Comparison of ENCODE assay signal across 8 cellular contexts in the genomic region with DNA sequence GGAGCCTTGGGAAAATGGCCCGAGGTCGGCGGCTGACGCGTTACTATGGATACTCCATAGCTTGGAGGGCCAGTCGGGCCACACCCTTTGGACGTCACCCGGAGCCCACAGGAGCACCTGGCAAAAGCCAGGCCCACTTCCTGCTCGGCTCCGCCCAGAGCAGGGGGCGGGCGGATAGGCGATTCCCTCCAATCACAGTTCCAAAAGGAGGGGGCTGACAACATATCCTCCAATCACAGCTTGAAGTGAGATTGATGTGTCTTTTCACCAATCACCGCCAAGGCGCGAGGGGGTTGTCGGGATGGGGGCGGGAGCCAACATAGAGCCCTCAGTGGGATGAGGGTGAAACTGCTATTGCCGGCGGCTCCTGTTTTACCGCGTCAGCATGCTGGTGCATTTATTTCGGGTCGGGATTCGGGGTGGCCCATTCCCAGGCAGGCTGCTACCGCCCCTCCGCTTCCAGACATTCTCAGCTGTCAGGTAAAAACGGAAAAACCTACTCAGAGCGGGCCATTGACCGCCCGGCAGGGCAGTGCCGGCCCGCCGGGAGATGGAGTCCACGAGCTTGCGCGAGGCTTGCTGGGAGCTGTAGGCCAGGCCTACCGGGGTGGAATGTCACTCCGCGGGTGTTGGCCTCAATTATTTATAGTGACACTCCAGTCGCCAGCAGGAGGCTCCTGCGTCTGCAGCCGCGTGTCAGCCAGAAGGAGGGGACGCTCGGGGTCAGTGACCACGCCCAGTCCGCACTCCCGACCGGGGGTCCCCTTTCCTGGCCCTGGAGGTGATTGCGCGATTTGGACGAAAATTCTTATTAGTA. TPM values are rescaled to one million over a fixed set of nuclear protein-coding genes. Genes with fewer than 3 reads are reported as not detected.
DNase-seq lines count a peak whose midpoint lies in the region; ATAC-seq and TF ChIP-seq lines count a peak whose summit lies in the region.

A gene (plus strand): TSS at position 320 of the 817 bp plus-strand sequence. CDS start 66 bp downstream, at position 386.

- ATAC-seq in GM21576 (IDR thresholded peaks at IDR 0.05; ENCODE audit: unreplicated experiment): peak; percentile 97

- peak; percentile 38; the same call in 1 of the 2 replicates for TF ChIP-seq RAD21 in Ishikawa (IDR thresholded peaks at IDR 0.05; ENCODE audit: low read depth)

- H3K9me3 ChIP-seq in mononuclear cell (ENCODE audit: low read depth, low read length): no peaks in the 10 kb centered on the region

- no peaks in the 10 kb centered on the region for H3K27me3 ChIP-seq in mononuclear cell (ENCODE audit: insufficient read depth, low read length)

- H3K4me1 ChIP-seq in mononuclear cell (ENCODE audit: insufficient read depth, low read length): peaks cover 18% of the 10 kb centered on the region

- DNase-seq in DMS53 (lab: John Stamatoyannopoulos, UW) (peak; percentile 100), OCI-M2 (lab: John Stamatoyannopoulos, UW; ENCODE audit: unreplicated experiment) (peak; percentile 98), activated T-cell treated with anti-CD3 and anti-CD28 coated beads for 4 hours (peak; percentile 98), epidermal melanocyte (ENCODE audit: insufficient read length, low spot score) (peak; percentile 100)
- DNase-seq in stimulated activated CD8-positive, alpha-beta memory T cell treated with anti-CD3 and anti-CD28 coated beads, Interleukin-4, amount 100 ng/mL, for 1 hour (ENCODE audit: low read depth in 2 of 2, low spot score in 1 of 2): peak; percentile 94 to 95

- peak within 1 kb of the TSS; percentile 65 for H3K4me3 ChIP-seq in mononuclear cell (ENCODE audit: low read length)

- no peak for TF ChIP-seq EP300 in Ishikawa (IDR thresholded peaks at IDR 0.05; ENCODE audit: borderline replicate concordance)

TF ChIP-seq in Ishikawa, 13 proteins besides CTCF, POLR2A, EP300 and RAD21:
- TF ChIP-seq, protein P1, sequence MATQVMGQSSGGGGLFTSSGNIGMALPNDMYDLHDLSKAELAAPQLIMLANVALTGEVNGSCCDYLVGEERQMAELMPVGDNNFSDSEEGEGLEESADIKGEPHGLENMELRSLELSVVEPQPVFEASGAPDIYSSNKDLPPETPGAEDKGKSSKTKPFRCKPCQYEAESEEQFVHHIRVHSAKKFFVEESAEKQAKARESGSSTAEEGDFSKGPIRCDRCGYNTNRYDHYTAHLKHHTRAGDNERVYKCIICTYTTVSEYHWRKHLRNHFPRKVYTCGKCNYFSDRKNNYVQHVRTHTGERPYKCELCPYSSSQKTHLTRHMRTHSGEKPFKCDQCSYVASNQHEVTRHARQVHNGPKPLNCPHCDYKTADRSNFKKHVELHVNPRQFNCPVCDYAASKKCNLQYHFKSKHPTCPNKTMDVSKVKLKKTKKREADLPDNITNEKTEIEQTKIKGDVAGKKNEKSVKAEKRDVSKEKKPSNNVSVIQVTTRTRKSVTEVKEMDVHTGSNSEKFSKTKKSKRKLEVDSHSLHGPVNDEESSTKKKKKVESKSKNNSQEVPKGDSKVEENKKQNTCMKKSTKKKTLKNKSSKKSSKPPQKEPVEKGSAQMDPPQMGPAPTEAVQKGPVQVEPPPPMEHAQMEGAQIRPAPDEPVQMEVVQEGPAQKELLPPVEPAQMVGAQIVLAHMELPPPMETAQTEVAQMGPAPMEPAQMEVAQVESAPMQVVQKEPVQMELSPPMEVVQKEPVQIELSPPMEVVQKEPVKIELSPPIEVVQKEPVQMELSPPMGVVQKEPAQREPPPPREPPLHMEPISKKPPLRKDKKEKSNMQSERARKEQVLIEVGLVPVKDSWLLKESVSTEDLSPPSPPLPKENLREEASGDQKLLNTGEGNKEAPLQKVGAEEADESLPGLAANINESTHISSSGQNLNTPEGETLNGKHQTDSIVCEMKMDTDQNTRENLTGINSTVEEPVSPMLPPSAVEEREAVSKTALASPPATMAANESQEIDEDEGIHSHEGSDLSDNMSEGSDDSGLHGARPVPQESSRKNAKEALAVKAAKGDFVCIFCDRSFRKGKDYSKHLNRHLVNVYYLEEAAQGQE (IDR thresholded peaks at IDR 0.05; ENCODE audit: low read depth): no peak
- no peak for TF ChIP-seq EGR1 (IDR thresholded peaks at IDR 0.05)
- TF ChIP-seq, protein P2, sequence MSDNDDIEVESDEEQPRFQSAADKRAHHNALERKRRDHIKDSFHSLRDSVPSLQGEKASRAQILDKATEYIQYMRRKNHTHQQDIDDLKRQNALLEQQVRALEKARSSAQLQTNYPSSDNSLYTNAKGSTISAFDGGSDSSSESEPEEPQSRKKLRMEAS (IDR thresholded peaks at IDR 0.05): peak; percentile 77
- peak; percentile 88 for TF ChIP-seq TEAD4 (IDR thresholded peaks at IDR 0.05)
- TF ChIP-seq, protein P3, sequence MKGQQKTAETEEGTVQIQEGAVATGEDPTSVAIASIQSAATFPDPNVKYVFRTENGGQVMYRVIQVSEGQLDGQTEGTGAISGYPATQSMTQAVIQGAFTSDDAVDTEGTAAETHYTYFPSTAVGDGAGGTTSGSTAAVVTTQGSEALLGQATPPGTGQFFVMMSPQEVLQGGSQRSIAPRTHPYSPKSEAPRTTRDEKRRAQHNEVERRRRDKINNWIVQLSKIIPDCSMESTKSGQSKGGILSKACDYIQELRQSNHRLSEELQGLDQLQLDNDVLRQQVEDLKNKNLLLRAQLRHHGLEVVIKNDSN (IDR thresholded peaks at IDR 0.05): peak; percentile 38; the same call in 1 of the 2 replicates
- peak; percentile 79 for TF ChIP-seq YY1 (IDR thresholded peaks at IDR 0.05; ENCODE audit: low read depth)
- peak; percentile 76 for TF ChIP-seq TCF12 (IDR thresholded peaks at IDR 0.05; ENCODE audit: low read depth)
- TF ChIP-seq FOXM1 (IDR thresholded peaks at IDR 0.05; ENCODE audit: borderline replicate concordance, low read depth): no peak
- peak; percentile 28 for TF ChIP-seq CREB1 (IDR thresholded peaks at IDR 0.05; ENCODE audit: low read depth)
- no peak for TF ChIP-seq CEBPB (IDR thresholded peaks at IDR 0.05)
- TF ChIP-seq NFIC (IDR thresholded peaks at IDR 0.05): no peak
- TF ChIP-seq ZBTB7A (IDR thresholded peaks at IDR 0.05; ENCODE audit: low read depth): 0 out of 2 replicates have a peak, but pooled peaks have one; percentile 55
- peak; percentile 67 for TF ChIP-seq TAF1 (IDR thresholded peaks at IDR 0.05; ENCODE audit: low read depth)
TF ChIP-seq in Ishikawa: peak in this region for 8.

RNA-seq across cellular contexts. Expression of the gene that starts here (rescaled TPM):
- total RNA-seq in mononuclear cell: 21.5 TPM

Comparison
In these comparisons a context has a peak if more than half of its experiments do, and no peak if none do; other contexts are left out.
1. Peak in every context shown above with its lines: DNase-seq, ATAC-seq and H3K4me3 ChIP-seq.